ENCODE assay signal across 1 cellular context in the genomic region with DNA sequence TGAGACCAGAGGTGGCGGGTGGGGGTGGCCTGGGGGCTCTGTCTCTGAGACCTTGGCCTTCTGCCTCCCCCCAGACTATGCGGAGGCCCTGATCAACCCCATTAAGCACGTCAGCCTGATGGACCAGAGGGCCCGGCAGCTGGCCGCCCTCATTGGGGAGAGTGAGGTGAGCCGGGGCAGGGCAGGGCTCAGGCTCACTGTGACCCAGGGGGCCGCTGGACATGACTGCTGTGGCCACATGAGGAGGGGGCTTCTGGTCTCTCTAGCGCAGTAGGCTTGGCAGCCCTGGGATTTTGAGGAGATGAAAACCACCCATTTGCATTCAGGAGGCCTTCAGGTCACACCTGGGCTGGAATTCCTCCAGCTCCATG.
TF ChIP-seq lines count a peak whose summit lies in the region.

No MANE protein-coding gene starts in this region.

TF ChIP-seq in GM23338, 12 proteins besides CTCF, POLR2A, EP300 and RAD21 (continued from another document):
- TF ChIP-seq, protein P1, sequence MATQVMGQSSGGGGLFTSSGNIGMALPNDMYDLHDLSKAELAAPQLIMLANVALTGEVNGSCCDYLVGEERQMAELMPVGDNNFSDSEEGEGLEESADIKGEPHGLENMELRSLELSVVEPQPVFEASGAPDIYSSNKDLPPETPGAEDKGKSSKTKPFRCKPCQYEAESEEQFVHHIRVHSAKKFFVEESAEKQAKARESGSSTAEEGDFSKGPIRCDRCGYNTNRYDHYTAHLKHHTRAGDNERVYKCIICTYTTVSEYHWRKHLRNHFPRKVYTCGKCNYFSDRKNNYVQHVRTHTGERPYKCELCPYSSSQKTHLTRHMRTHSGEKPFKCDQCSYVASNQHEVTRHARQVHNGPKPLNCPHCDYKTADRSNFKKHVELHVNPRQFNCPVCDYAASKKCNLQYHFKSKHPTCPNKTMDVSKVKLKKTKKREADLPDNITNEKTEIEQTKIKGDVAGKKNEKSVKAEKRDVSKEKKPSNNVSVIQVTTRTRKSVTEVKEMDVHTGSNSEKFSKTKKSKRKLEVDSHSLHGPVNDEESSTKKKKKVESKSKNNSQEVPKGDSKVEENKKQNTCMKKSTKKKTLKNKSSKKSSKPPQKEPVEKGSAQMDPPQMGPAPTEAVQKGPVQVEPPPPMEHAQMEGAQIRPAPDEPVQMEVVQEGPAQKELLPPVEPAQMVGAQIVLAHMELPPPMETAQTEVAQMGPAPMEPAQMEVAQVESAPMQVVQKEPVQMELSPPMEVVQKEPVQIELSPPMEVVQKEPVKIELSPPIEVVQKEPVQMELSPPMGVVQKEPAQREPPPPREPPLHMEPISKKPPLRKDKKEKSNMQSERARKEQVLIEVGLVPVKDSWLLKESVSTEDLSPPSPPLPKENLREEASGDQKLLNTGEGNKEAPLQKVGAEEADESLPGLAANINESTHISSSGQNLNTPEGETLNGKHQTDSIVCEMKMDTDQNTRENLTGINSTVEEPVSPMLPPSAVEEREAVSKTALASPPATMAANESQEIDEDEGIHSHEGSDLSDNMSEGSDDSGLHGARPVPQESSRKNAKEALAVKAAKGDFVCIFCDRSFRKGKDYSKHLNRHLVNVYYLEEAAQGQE (IDR thresholded peaks at IDR 0.05; ENCODE audit: unreplicated experiment): no peak
- no peak for TF ChIP-seq JUNB (IDR thresholded peaks at IDR 0.05; ENCODE audit: unreplicated experiment)
- no peak for TF ChIP-seq POLR2AphosphoS5 (IDR thresholded peaks at IDR 0.05; ENCODE audit: low read depth)
- TF ChIP-seq CREB1 (CRISPR knock-in tag; IDR thresholded peaks at IDR 0.05; ENCODE audit: low read depth): no peak
- TF ChIP-seq, protein P2, sequence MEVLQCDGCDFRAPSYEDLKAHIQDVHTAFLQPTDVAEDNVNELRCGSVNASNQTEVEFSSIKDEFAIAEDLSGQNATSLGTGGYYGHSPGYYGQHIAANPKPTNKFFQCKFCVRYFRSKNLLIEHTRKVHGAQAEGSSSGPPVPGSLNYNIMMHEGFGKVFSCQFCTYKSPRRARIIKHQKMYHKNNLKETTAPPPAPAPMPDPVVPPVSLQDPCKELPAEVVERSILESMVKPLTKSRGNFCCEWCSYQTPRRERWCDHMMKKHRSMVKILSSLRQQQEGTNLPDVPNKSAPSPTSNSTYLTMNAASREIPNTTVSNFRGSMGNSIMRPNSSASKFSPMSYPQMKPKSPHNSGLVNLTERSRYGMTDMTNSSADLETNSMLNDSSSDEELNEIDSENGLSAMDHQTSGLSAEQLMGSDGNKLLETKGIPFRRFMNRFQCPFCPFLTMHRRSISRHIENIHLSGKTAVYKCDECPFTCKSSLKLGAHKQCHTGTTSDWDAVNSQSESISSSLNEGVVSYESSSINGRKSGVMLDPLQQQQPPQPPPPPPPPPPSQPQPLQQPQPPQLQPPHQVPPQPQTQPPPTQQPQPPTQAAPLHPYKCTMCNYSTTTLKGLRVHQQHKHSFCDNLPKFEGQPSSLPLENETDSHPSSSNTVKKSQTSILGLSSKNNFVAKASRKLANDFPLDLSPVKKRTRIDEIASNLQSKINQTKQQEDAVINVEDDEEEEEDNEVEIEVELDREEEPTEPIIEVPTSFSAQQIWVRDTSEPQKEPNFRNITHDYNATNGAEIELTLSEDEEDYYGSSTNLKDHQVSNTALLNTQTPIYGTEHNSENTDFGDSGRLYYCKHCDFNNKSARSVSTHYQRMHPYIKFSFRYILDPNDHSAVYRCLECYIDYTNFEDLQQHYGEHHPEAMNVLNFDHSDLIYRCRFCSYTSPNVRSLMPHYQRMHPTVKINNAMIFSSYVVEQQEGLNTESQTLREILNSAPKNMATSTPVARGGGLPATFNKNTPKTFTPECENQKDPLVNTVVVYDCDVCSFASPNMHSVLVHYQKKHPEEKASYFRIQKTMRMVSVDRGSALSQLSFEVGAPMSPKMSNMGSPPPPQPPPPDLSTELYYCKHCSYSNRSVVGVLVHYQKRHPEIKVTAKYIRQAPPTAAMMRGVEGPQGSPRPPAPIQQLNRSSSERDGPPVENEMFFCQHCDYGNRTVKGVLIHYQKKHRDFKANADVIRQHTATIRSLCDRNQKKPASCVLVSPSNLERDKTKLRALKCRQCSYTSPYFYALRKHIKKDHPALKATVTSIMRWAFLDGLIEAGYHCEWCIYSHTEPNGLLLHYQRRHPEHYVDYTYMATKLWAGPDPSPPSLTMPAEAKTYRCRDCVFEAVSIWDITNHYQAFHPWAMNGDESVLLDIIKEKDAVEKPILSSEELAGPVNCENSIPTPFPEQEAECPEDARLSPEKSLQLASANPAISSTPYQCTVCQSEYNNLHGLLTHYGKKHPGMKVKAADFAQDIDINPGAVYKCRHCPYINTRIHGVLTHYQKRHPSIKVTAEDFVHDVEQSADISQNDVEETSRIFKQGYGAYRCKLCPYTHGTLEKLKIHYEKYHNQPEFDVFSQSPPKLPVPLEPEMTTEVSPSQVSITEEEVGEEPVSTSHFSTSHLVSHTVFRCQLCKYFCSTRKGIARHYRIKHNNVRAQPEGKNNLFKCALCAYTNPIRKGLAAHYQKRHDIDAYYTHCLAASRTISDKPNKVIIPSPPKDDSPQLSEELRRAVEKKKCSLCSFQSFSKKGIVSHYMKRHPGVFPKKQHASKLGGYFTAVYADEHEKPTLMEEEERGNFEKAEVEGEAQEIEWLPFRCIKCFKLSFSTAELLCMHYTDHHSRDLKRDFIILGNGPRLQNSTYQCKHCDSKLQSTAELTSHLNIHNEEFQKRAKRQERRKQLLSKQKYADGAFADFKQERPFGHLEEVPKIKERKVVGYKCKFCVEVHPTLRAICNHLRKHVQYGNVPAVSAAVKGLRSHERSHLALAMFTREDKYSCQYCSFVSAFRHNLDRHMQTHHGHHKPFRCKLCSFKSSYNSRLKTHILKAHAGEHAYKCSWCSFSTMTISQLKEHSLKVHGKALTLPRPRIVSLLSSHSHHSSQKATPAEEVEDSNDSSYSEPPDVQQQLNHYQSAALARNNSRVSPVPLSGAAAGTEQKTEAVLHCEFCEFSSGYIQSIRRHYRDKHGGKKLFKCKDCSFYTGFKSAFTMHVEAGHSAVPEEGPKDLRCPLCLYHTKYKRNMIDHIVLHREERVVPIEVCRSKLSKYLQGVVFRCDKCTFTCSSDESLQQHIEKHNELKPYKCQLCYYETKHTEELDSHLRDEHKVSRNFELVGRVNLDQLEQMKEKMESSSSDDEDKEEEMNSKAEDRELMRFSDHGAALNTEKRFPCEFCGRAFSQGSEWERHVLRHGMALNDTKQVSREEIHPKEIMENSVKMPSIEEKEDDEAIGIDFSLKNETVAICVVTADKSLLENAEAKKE (CRISPR knock-in tag; IDR thresholded peaks at IDR 0.05): no peak
- no peak for TF ChIP-seq ZNF114 (CRISPR knock-in tag; IDR thresholded peaks at IDR 0.05)
- no peak for TF ChIP-seq EZH2 (IDR thresholded peaks at IDR 0.05; ENCODE audit: low read depth, unreplicated experiment)
TF ChIP-seq in GM23338: peak in this region for 0.
